10 cellular contexts compared by ENCODE assay signal in genomic region chr13:40221131-40221459, GRCh38.
DNase-seq lines count a peak whose midpoint lies in the region; ATAC-seq and TF ChIP-seq lines count a peak whose summit lies in the region.
"Had no signal": no experiment of that assay in that cellular context is flagged by ENCODE, and none has a peak within 500 bp of the region (broad histone marks: within the 10 kb centered on the region; RNA-seq: fewer than 3 reads in every experiment).

No MANE protein-coding gene starts in this region.

- peak; percentile 32 for ATAC-seq in Right ventricle myocardium inferior
- peak; percentile 30 for ATAC-seq in omental fat pad (ENCODE audit: low FRiP score)
- no peak for ATAC-seq in GM21367 (IDR thresholded peaks at IDR 0.05; ENCODE audit: unreplicated experiment)

- TF ChIP-seq POLR2A in esophagus squamous epithelium (IDR thresholded peaks at IDR 0.05) (no peak), vagina (IDR thresholded peaks at IDR 0.05) (no peak)

- TF ChIP-seq CTCF in esophagus squamous epithelium (IDR thresholded peaks at IDR 0.05), result no peak
- no peak for TF ChIP-seq CTCF in omental fat pad (IDR thresholded peaks at IDR 0.05)
- TF ChIP-seq CTCF in vagina (IDR thresholded peaks at IDR 0.05), result no peak

- in situ Hi-C loops in G401 (cut with HindIII; ENCODE audit: low sequenced_read_pairs), result no loop called here

- H3K36me3 ChIP-seq in esophagus squamous epithelium (no peaks in the 10 kb centered on the region), vagina (no peaks in the 10 kb centered on the region)

- H3K27ac ChIP-seq in esophagus squamous epithelium (peak overlapping the region; percentile 57 to 86 (median 80)), vagina (peak overlapping the region; percentile 73)
- H3K27ac ChIP-seq: C4-2B had no signal

- WGBS in esophagus squamous epithelium, 2 donors, result 29 to 83% methylated on average over 1 of the region's 1 CpG

- peaks cover 0 to 32% (median 14%) of the 10 kb centered on the region in 3 donors for H3K4me1 ChIP-seq in esophagus squamous epithelium
- H3K4me1 ChIP-seq in vagina, result peaks cover 12% of the 10 kb centered on the region

- intact Hi-C loops in Right ventricle myocardium inferior (cut with DNase I), result no loop called here
- intact Hi-C loops in cardiac septum (cut with DNase I), result no loop called here
- intact Hi-C loops in esophagus squamous epithelium (cut with DNase I), result no loop called here
- intact Hi-C loops in vagina (cut with DNase I), result no loop called here

- no peak for DNase-seq in Right ventricle myocardium inferior (ENCODE audit: missing footprints)
- no peak for DNase-seq in cardiac septum (ENCODE audit: low spot score)
- DNase-seq in esophagus squamous epithelium (lab: John Stamatoyannopoulos, UW), result no peak
- no peak for DNase-seq in omental fat pad (ENCODE audit: low spot score)
- DNase-seq in vagina (ENCODE audit: extremely low spot score in 2 of 2), result no peak
- DNase-seq in NK-92 treated with Interleukin-12 subunit alpha and Interleukin-12 subunit beta, amount 100 ng/mL, for 24 hours (lab: John Stamatoyannopoulos, UW), result no peak
- no peak for DNase-seq in G401 (ENCODE audit: low spot score)
- DNase-seq: Karpas-422 had no signal

- H3K27me3 ChIP-seq in esophagus squamous epithelium (no peaks in the 10 kb centered on the region), vagina (no peaks in the 10 kb centered on the region)

- no peak overlapping the region for H3K4me3 ChIP-seq in esophagus squamous epithelium
- H3K4me3 ChIP-seq in vagina, result no peak overlapping the region

- H3K9me3 ChIP-seq in esophagus squamous epithelium (no peaks in the 10 kb centered on the region), vagina (no peaks in the 10 kb centered on the region)
